Comparison of ENCODE assay signal across 8 cellular contexts in the genomic region with DNA sequence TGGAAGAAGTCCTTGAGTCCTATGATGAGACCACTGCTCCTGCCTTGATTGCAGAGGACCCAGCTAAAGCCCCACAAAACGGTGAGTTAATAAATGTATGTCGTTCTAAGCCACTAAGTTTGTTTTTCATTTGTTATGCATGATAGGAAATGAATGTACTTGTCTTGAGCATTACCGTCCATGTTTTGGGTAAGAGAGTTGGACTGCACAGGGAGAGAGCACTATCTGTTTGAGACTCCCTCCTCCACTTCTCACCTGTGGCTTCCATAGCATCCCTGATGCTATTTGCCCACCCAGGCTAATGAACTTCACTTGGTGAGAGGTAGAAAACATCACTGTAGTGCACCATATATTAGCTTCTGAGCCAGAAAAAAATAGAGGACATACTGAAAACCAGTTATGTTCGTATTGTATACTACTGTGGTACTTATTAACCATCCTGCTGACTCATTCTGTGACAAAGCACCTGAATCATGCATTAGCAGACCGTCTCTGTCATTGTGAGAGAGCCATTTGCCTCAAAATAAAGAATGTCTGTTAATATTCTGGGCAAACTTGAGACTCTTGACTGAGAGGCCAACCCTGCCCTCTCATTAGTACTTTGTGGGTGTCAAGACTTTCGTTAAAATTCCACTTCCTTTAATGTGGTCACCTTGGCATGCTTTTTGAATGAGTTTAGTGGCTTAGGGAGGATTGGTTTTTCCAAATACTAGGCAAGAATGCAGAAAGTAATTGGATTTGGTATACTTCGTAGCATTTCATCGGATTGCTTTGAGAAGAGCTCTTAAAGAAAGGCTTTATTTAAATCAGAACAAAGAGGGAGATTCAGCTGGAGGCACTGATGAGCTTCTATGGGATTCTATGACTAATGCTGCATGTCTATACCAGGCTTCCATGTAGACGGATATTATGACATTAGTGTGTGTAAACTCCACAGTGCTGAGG.
DNase-seq lines count a peak whose midpoint lies in the region; ATAC-seq and TF ChIP-seq lines count a peak whose summit lies in the region.

No MANE protein-coding gene starts in this region.

- H3K27me3 ChIP-seq in WERI-Rb-1 (ENCODE audit: insufficient read depth, low read depth, severe bottlenecking) (peaks cover 43% of the 10 kb centered on the region), MM.1S (replicated peaks; ENCODE audit: insufficient read depth, low read length) (no peaks in the 10 kb centered on the region)

- H3K4me1 ChIP-seq in MM.1S (ENCODE audit: low read length): no peaks in the 10 kb centered on the region

- peak; percentile 90 for ATAC-seq in GM21381 (IDR thresholded peaks at IDR 0.05; ENCODE audit: unreplicated experiment)
- ATAC-seq in HG03469 (IDR thresholded peaks at IDR 0.05; ENCODE audit: unreplicated experiment): peak; percentile 98
- peak; percentile 77 for ATAC-seq in esophagus mucosa

- H3K9me3 ChIP-seq in WERI-Rb-1 (ENCODE audit: severe bottlenecking): no peaks in the 10 kb centered on the region
- no peaks in the 10 kb centered on the region for H3K9me3 ChIP-seq in MM.1S (replicated peaks; ENCODE audit: insufficient read depth, low read length)

- H3K9me2 ChIP-seq in MM.1S (replicated peaks; ENCODE audit: insufficient read depth, low read length): no peaks in the 10 kb centered on the region

- H4K20me1 ChIP-seq in MM.1S (ENCODE audit: insufficient read depth, low read length): no peaks in the 10 kb centered on the region

- H2AFZ ChIP-seq in MM.1S (ENCODE audit: low read length): no peak overlapping the region

- H3K4me3 ChIP-seq in GM08714 (ENCODE audit: low read length) (peak overlapping the region; percentile 65; the same call in 1 of the 2 replicates), WERI-Rb-1 (ENCODE audit: low read depth, low read length) (no peak overlapping the region), MM.1S (ENCODE audit: low read length) (no peak overlapping the region)

- H3K4me2 ChIP-seq in MM.1S (ENCODE audit: low read depth, low read length): no peak overlapping the region

- no peak overlapping the region for H3K9ac ChIP-seq in MM.1S (ENCODE audit: low read length)

- no peaks in the 10 kb centered on the region for H3K36me3 ChIP-seq in WERI-Rb-1
- no peaks in the 10 kb centered on the region for H3K36me3 ChIP-seq in MM.1S (replicated peaks; ENCODE audit: insufficient read depth, low read length)

- TF ChIP-seq CTCF in WERI-Rb-1 (IDR thresholded peaks at IDR 0.05; ENCODE audit: low read depth, low read length): no peak
- no peak for TF ChIP-seq CTCF in MM.1S (IDR thresholded peaks at IDR 0.05; ENCODE audit: low read length)

- no peaks in the 10 kb centered on the region for H3K79me2 ChIP-seq in MM.1S (ENCODE audit: low read length)

- DNase-seq in WERI-Rb-1 (no peak), MM.1S (no peak), DMS153 (lab: John Stamatoyannopoulos, UW) (no peak), NCI-H1092 treated with DMSO at 0.1 percent for 48 hours (lab: John Stamatoyannopoulos, UW) (no peak)

- H3K27ac ChIP-seq in WERI-Rb-1 (no peak overlapping the region), MM.1S (ENCODE audit: low read length) (no peak overlapping the region)

- no peaks in the 10 kb centered on the region for H3F3A ChIP-seq in MM.1S (ENCODE audit: insufficient read depth, low read length)
